ENCODE assay signal across 14 cellular contexts in genomic region chr2:145638675-145639074, GRCh38.
DNase-seq lines count a peak whose midpoint lies in the region; ATAC-seq and TF ChIP-seq lines count a peak whose summit lies in the region.
"Had no signal": no experiment of that assay in that cellular context is flagged by ENCODE, and none has a peak within 500 bp of the region (broad histone marks: within the 10 kb centered on the region; RNA-seq: fewer than 3 reads in every experiment).

No MANE protein-coding gene starts in this region.

- H3K27ac ChIP-seq in left lung: no peak overlapping the region
- H3K27ac ChIP-seq: pancreas, upper lobe of left lung had no signal

- TF ChIP-seq CTCF in natural killer cell (IDR thresholded peaks at IDR 0.05) (no peak), astrocyte of the spinal cord (IDR thresholded peaks at IDR 0.05; ENCODE audit: low read depth, low read length) (peak; percentile 7), left lung (IDR thresholded peaks at IDR 0.05) (peak in 1 of 2 donors; percentile 38)

- H3K27ac Mint-ChIP-seq in natural killer cell treated with Interleukin-12 subunit alpha and Interleukin-12 subunit beta and Interleukin-15 and Interleukin-18, amount 100 ng/mL, for 72 hours: peak overlapping the region; percentile 7 to 82
- no peak overlapping the region for H3K27ac Mint-ChIP-seq in natural killer cell
- H3K27ac Mint-ChIP-seq in activated naive CD4-positive, alpha-beta T cell treated with anti-CD3 and anti-CD28 coated beads, Interleukin-2, amount 10 ng/mL, durations not matched to agents 7 days and 5 days: no peak overlapping the region
- H3K27ac Mint-ChIP-seq: activated CD4-positive, alpha-beta memory T cell treated with anti-CD3 and anti-CD28 coated beads for 36 hours had no signal

- H3K4me3 Mint-ChIP-seq in natural killer cell treated with Interleukin-12 subunit alpha and Interleukin-12 subunit beta and Interleukin-15 and Interleukin-18, amount 100 ng/mL, for 72 hours: peak overlapping the region; percentile 19
- H3K4me3 Mint-ChIP-seq in natural killer cell: no peak overlapping the region
- no peak overlapping the region for H3K4me3 Mint-ChIP-seq in activated T-cell treated with anti-CD3 and anti-CD28 coated beads, Interleukin-2, amount 50 U/mL, for 4 hours
- H3K4me3 Mint-ChIP-seq in activated naive CD4-positive, alpha-beta T cell treated with anti-CD3 and anti-CD28 coated beads, Interleukin-2, amount 10 ng/mL, durations not matched to agents 7 days and 5 days: no peak overlapping the region
- H3K4me3 Mint-ChIP-seq: activated CD4-positive, alpha-beta memory T cell treated with anti-CD3 and anti-CD28 coated beads for 36 hours had no signal

- peak; percentile 60 to 85 for ATAC-seq in natural killer cell treated with Interleukin-12 subunit alpha and Interleukin-12 subunit beta and Interleukin-15 and Interleukin-18, amount 100 ng/mL, for 72 hours
- ATAC-seq in natural killer cell (no peak), HG02870 (IDR thresholded peaks at IDR 0.05; ENCODE audit: unreplicated experiment) (peak; percentile 78), GM18909 (IDR thresholded peaks at IDR 0.05; ENCODE audit: poor library complexity, unreplicated experiment) (no peak), left lung (no peak)
- no peak for ATAC-seq in activated T-cell treated with anti-CD3 and anti-CD28 coated beads, Interleukin-2, amount 50 U/mL, for 4 hours

- H3K4me1 Mint-ChIP-seq in natural killer cell treated with Interleukin-12 subunit alpha and Interleukin-12 subunit beta and Interleukin-15 and Interleukin-18, amount 100 ng/mL, for 72 hours (ENCODE audit: low read depth in 2 of 2): peaks cover 7 to 26% of the 10 kb centered on the region in 2 donors
- H3K4me1 Mint-ChIP-seq in natural killer cell: no peaks in the 10 kb centered on the region
- H3K4me1 Mint-ChIP-seq in activated T-cell treated with anti-CD3 and anti-CD28 coated beads, Interleukin-2, amount 50 U/mL, for 4 hours (ENCODE audit: low read depth): no peaks in the 10 kb centered on the region
- no peaks in the 10 kb centered on the region for H3K4me1 Mint-ChIP-seq in activated naive CD4-positive, alpha-beta T cell treated with anti-CD3 and anti-CD28 coated beads, Interleukin-2, amount 10 ng/mL, durations not matched to agents 7 days and 5 days

- no peaks in the 10 kb centered on the region for H3K9me3 ChIP-seq in left lung
- H3K9me3 ChIP-seq: pancreas, upper lobe of left lung had no signal

- H3K36me3 Mint-ChIP-seq in natural killer cell treated with Interleukin-12 subunit alpha and Interleukin-12 subunit beta and Interleukin-15 and Interleukin-18, amount 100 ng/mL, for 72 hours: peaks cover 4% of the 10 kb centered on the region
- H3K36me3 Mint-ChIP-seq in natural killer cell: no peaks in the 10 kb centered on the region
- no peaks in the 10 kb centered on the region for H3K36me3 Mint-ChIP-seq in activated T-cell treated with anti-CD3 and anti-CD28 coated beads, Interleukin-2, amount 50 U/mL, for 4 hours (ENCODE audit: insufficient read depth)
- no peaks in the 10 kb centered on the region for H3K36me3 Mint-ChIP-seq in activated naive CD4-positive, alpha-beta T cell treated with anti-CD3 and anti-CD28 coated beads, Interleukin-2, amount 10 ng/mL, durations not matched to agents 7 days and 5 days
- H3K36me3 Mint-ChIP-seq: activated CD4-positive, alpha-beta memory T cell treated with anti-CD3 and anti-CD28 coated beads for 36 hours had no signal

- intact Hi-C loops in natural killer cell (cut with micrococcal nuclease) (no loop called here), left lung (cut with DNase I) (no loop called here)

- DNase-seq in natural killer cell treated with Interleukin-12 subunit alpha and Interleukin-12 subunit beta and Interleukin-15 and Interleukin-18, amount 100 ng/mL, for 72 hours (ENCODE audit: low spot score): peak; percentile 65
- no peak for DNase-seq in natural killer cell
- no peak for DNase-seq in astrocyte of the spinal cord (ENCODE audit: low read depth, low spot score)
- DNase-seq in activated T-cell treated with anti-CD3 and anti-CD28 coated beads, Interleukin-2, amount 50 U/mL, for 4 hours: no peak
- DNase-seq in activated naive CD4-positive, alpha-beta T cell treated with anti-CD3 and anti-CD28 coated beads, Interleukin-2, amount 10 ng/mL, durations not matched to agents 7 days and 5 days: no peak
- no peak for DNase-seq in left lung
- DNase-seq: activated CD4-positive, alpha-beta memory T cell treated with anti-CD3 and anti-CD28 coated beads for 36 hours; aorta; GDM1; pancreas; SHP77 treated with DMSO at 0.1 percent for 48 hours; upper lobe of left lung had no signal

- H3K4me3 ChIP-seq in astrocyte of the spinal cord (ENCODE audit: low read depth, low read length): no peak overlapping the region
- no peak overlapping the region for H3K4me3 ChIP-seq in left lung
- H3K4me3 ChIP-seq: pancreas, upper lobe of left lung had no signal

- peaks cover 0 to 4% of the 10 kb centered on the region in 2 donors for H3K27me3 Mint-ChIP-seq in natural killer cell treated with Interleukin-12 subunit alpha and Interleukin-12 subunit beta and Interleukin-15 and Interleukin-18, amount 100 ng/mL, for 72 hours
- no peaks in the 10 kb centered on the region for H3K27me3 Mint-ChIP-seq in natural killer cell (ENCODE audit: low read depth in 2 of 2)
- H3K27me3 Mint-ChIP-seq in activated T-cell treated with anti-CD3 and anti-CD28 coated beads, Interleukin-2, amount 50 U/mL, for 4 hours (ENCODE audit: low read depth): no peaks in the 10 kb centered on the region
- H3K27me3 Mint-ChIP-seq in activated naive CD4-positive, alpha-beta T cell treated with anti-CD3 and anti-CD28 coated beads, Interleukin-2, amount 10 ng/mL, durations not matched to agents 7 days and 5 days: no peaks in the 10 kb centered on the region
- H3K27me3 Mint-ChIP-seq: activated CD4-positive, alpha-beta memory T cell treated with anti-CD3 and anti-CD28 coated beads for 36 hours had no signal

- in situ Hi-C loops in astrocyte of the spinal cord (cut with HindIII; ENCODE audit: low sequenced_read_pairs): no loop called here

- no peaks in the 10 kb centered on the region for H3K36me3 ChIP-seq in left lung
- H3K36me3 ChIP-seq: pancreas, upper lobe of left lung had no signal

- no peaks in the 10 kb centered on the region for H3K27me3 ChIP-seq in left lung
- H3K27me3 ChIP-seq: pancreas, upper lobe of left lung had no signal

- peaks cover 7% of the 10 kb centered on the region for H3K9me3 Mint-ChIP-seq in natural killer cell treated with Interleukin-12 subunit alpha and Interleukin-12 subunit beta and Interleukin-15 and Interleukin-18, amount 100 ng/mL, for 72 hours
- H3K9me3 Mint-ChIP-seq in natural killer cell: peaks cover 0 to 2% of the 10 kb centered on the region in 2 donors
- H3K9me3 Mint-ChIP-seq in activated T-cell treated with anti-CD3 and anti-CD28 coated beads, Interleukin-2, amount 50 U/mL, for 4 hours: no peaks in the 10 kb centered on the region
- H3K9me3 Mint-ChIP-seq in activated naive CD4-positive, alpha-beta T cell treated with anti-CD3 and anti-CD28 coated beads, Interleukin-2, amount 10 ng/mL, durations not matched to agents 7 days and 5 days: no peaks in the 10 kb centered on the region

- peaks cover 0 to 10% of the 10 kb centered on the region in 2 donors for H3K4me1 ChIP-seq in left lung
- H3K4me1 ChIP-seq: pancreas, upper lobe of left lung had no signal

- CTCF ChIA-PET in activated naive CD4-positive, alpha-beta T cell treated with anti-CD3 and anti-CD28 coated beads, Interleukin-2, amount 10 ng/mL, durations not matched to agents 7 days and 5 days (lab: Charles Lee): no interaction called here

Comparison
In these comparisons a context has a peak if more than half of its experiments do, and no peak if none do; other contexts are left out.
1. ATAC-seq: peak in natural killer cell treated with Interleukin-12 subunit alpha and Interleukin-12 subunit beta and Interleukin-15 and Interleukin-18, amount 100 ng/mL, for 72 hours (2 of 2) and HG02870 (single experiment); none in natural killer cell (0 of 3), activated T-cell treated with anti-CD3 and anti-CD28 coated beads, Interleukin-2, amount 50 U/mL, for 4 hours (0 of 2), GM18909 (single experiment) and left lung (single experiment).
2. H3K27ac Mint-ChIP-seq: peak in natural killer cell treated with Interleukin-12 subunit alpha and Interleukin-12 subunit beta and Interleukin-15 and Interleukin-18, amount 100 ng/mL, for 72 hours (2 of 2); none in natural killer cell (0 of 2) and activated naive CD4-positive, alpha-beta T cell treated with anti-CD3 and anti-CD28 coated beads, Interleukin-2, amount 10 ng/mL, durations not matched to agents 7 days and 5 days (single experiment).